8 cellular contexts compared by ENCODE assay signal in the genomic region with DNA sequence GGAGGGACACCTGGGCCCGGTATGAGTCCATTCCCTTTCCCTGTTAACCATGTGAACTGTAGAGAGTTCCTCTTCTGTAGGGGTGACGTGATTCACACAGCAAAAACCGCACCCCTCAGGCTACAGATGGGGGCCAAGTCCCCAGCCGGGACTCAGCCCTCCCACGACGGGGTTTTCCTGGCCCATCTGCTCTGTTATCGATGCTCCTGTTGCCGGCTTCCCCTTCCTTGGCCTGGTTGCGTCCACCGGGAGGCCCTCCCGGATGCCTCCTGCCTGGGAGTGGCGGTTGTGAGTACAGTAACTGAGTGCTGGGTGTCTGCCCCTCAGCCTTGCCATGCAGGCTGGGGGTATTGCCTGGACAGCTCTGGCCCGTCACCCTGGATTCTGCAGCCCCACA. TPM values are rescaled to one million over a fixed set of nuclear protein-coding genes. Genes with fewer than 3 reads are reported as not detected.
A peak's percentile ranks its signal among the peaks of the same experiment; 100 is the strongest.
DNase-seq lines count a peak whose midpoint lies in the region; ATAC-seq and TF ChIP-seq lines count a peak whose summit lies in the region.

No MANE protein-coding gene starts in this region.

- intact Hi-C loops in uterus (cut with DNase I; ENCODE audit: low total_unique reads) = loop anchor here (5.0 kb wide), 1 partner anchor 280 kb away; a partner anchor contains a TSS

- peak overlapping the region; percentile 78 for H3K4me2 ChIP-seq in osteoblast (ENCODE audit: insufficient read depth, low read length)

- peaks cover 21% of the 10 kb centered on the region for H3K27me3 Mint-ChIP-seq in WTC11 (ENCODE audit: low read depth)

- H4K20me1 ChIP-seq in osteoblast (ENCODE audit: insufficient read depth, low read length) = peaks cover 32% of the 10 kb centered on the region

- H3K27ac Mint-ChIP-seq in WTC11 = no peak overlapping the region

- peak; percentile 35 for DNase-seq in AG08396 (ENCODE audit: low spot score)
- peak; percentile 72 for DNase-seq in GM19240 (ENCODE audit: insufficient read length, low spot score)
- DNase-seq in WTC11 (ENCODE audit: low spot score) = no peak
- DNase-seq in epithelial cell of prostate (ENCODE audit: low read depth, low spot score) = no peak
- no peak for DNase-seq in osteoblast (ENCODE audit: insufficient read length, low spot score, missing footprints)
- no peak for DNase-seq in uterus
- no peak for DNase-seq in epidermal melanocyte (ENCODE audit: insufficient read length, low spot score)

- H3K4me1 ChIP-seq in osteoblast (ENCODE audit: insufficient read depth, low read length) (peaks cover 23% of the 10 kb centered on the region), uterus (peaks cover 0 to 6% of the 10 kb centered on the region in 2 donors)

- H3K9me3 Mint-ChIP-seq in WTC11 = no peaks in the 10 kb centered on the region; the same call in 1 of the 2 replicates

- TF ChIP-seq CTCF in WTC11 (IDR thresholded peaks at IDR 0.05) (no peak), osteoblast (IDR thresholded peaks at IDR 0.05; ENCODE audit: extremely low read depth, low read depth, low read length) (no peak), uterus (IDR thresholded peaks at IDR 0.05) (no peak)

- H3K79me2 ChIP-seq in osteoblast (ENCODE audit: insufficient read depth, low read length) = peaks cover 36% of the 10 kb centered on the region

- H3K36me3 ChIP-seq in osteoblast (ENCODE audit: insufficient read depth, low read length) = no peaks in the 10 kb centered on the region
- no peaks in the 10 kb centered on the region for H3K36me3 ChIP-seq in uterus

- CTCF ChIA-PET in WTC11 (lab: Charles Lee) = interaction anchor here (1.0 to 5.0 kb wide), 27 partner anchors 10 to 565 kb away, joined by 3 to 34 read pairs (median 4); no protein-coding TSS in a partner anchor

- peak overlapping the region; percentile 81 for H2AFZ ChIP-seq in osteoblast (ENCODE audit: low read length)

- no peaks in the 10 kb centered on the region for H3K9me3 ChIP-seq in osteoblast (ENCODE audit: low read depth, low read length)
- H3K9me3 ChIP-seq in uterus = no peaks in the 10 kb centered on the region

- H3K27me3 ChIP-seq in osteoblast (ENCODE audit: insufficient read depth, low read length) (no peaks in the 10 kb centered on the region), uterus (no peaks in the 10 kb centered on the region)

- POLR2A ChIA-PET in WTC11 (lab: Charles Lee) = interaction anchor here (1.1 to 1.2 kb wide), 2 partner anchors 230 to 310 kb away, joined by 3 read pairs; no protein-coding TSS in a partner anchor

- peaks cover 9% of the 10 kb centered on the region for H3K4me1 Mint-ChIP-seq in WTC11

- peak overlapping the region; percentile 21 for H3K27ac ChIP-seq in epithelial cell of prostate
- peak overlapping the region; percentile 63 for H3K27ac ChIP-seq in osteoblast (ENCODE audit: low read depth, low read length)
- H3K27ac ChIP-seq in uterus = peak overlapping the region; percentile 61 to 80

- TF ChIP-seq POLR2A in uterus (IDR thresholded peaks at IDR 0.05) = no peak

- peak overlapping the region; percentile 73 for H3K4me3 Mint-ChIP-seq in WTC11

- peak; percentile 24 for ATAC-seq in HG03354 (IDR thresholded peaks at IDR 0.05; ENCODE audit: poor library complexity, severe bottlenecking, unreplicated experiment)
- peak; percentile 42 for ATAC-seq in WTC11

- H3K4me3 ChIP-seq in osteoblast (ENCODE audit: insufficient read depth, low read length) (peak overlapping the region; percentile 70), uterus (peak overlapping the region; percentile 43 to 52)

- no peaks in the 10 kb centered on the region for H3K36me3 Mint-ChIP-seq in WTC11

TF ChIP-seq in WTC11, 78 proteins besides CTCF, POLR2A, EP300 and RAD21:
- TF ChIP-seq CREB1 (CRISPR knock-in tag; IDR thresholded peaks at IDR 0.05) (no peak), CREM (CRISPR knock-in tag; IDR thresholded peaks at IDR 0.05) (no peak), ZNF138 (CRISPR knock-in tag; conservative IDR thresholded peaks at IDR 0.05) (no peak), ZNF121 (CRISPR knock-in tag; IDR thresholded peaks at IDR 0.05) (no peak), NFATC4 (CRISPR knock-in tag; IDR thresholded peaks at IDR 0.05) (no peak), NR3C1 (CRISPR knock-in tag; conservative IDR thresholded peaks at IDR 0.05; ENCODE audit: low read depth) (no peak), IRF2 (CRISPR knock-in tag; IDR thresholded peaks at IDR 0.05; ENCODE audit: borderline replicate concordance, low read depth) (no peak), ZNF671 (CRISPR knock-in tag; IDR thresholded peaks at IDR 0.05) (no peak), FOXJ3 (CRISPR knock-in tag; IDR thresholded peaks at IDR 0.05; ENCODE audit: borderline replicate concordance) (no peak), ESRRA (CRISPR knock-in tag; IDR thresholded peaks at IDR 0.05; ENCODE audit: borderline replicate concordance) (no peak)
- TF ChIP-seq, protein P1, sequence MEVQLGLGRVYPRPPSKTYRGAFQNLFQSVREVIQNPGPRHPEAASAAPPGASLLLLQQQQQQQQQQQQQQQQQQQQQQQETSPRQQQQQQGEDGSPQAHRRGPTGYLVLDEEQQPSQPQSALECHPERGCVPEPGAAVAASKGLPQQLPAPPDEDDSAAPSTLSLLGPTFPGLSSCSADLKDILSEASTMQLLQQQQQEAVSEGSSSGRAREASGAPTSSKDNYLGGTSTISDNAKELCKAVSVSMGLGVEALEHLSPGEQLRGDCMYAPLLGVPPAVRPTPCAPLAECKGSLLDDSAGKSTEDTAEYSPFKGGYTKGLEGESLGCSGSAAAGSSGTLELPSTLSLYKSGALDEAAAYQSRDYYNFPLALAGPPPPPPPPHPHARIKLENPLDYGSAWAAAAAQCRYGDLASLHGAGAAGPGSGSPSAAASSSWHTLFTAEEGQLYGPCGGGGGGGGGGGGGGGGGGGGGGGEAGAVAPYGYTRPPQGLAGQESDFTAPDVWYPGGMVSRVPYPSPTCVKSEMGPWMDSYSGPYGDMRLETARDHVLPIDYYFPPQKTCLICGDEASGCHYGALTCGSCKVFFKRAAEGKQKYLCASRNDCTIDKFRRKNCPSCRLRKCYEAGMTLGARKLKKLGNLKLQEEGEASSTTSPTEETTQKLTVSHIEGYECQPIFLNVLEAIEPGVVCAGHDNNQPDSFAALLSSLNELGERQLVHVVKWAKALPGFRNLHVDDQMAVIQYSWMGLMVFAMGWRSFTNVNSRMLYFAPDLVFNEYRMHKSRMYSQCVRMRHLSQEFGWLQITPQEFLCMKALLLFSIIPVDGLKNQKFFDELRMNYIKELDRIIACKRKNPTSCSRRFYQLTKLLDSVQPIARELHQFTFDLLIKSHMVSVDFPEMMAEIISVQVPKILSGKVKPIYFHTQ (CRISPR knock-in tag; IDR thresholded peaks at IDR 0.05) = no peak
- TF ChIP-seq, protein P2, sequence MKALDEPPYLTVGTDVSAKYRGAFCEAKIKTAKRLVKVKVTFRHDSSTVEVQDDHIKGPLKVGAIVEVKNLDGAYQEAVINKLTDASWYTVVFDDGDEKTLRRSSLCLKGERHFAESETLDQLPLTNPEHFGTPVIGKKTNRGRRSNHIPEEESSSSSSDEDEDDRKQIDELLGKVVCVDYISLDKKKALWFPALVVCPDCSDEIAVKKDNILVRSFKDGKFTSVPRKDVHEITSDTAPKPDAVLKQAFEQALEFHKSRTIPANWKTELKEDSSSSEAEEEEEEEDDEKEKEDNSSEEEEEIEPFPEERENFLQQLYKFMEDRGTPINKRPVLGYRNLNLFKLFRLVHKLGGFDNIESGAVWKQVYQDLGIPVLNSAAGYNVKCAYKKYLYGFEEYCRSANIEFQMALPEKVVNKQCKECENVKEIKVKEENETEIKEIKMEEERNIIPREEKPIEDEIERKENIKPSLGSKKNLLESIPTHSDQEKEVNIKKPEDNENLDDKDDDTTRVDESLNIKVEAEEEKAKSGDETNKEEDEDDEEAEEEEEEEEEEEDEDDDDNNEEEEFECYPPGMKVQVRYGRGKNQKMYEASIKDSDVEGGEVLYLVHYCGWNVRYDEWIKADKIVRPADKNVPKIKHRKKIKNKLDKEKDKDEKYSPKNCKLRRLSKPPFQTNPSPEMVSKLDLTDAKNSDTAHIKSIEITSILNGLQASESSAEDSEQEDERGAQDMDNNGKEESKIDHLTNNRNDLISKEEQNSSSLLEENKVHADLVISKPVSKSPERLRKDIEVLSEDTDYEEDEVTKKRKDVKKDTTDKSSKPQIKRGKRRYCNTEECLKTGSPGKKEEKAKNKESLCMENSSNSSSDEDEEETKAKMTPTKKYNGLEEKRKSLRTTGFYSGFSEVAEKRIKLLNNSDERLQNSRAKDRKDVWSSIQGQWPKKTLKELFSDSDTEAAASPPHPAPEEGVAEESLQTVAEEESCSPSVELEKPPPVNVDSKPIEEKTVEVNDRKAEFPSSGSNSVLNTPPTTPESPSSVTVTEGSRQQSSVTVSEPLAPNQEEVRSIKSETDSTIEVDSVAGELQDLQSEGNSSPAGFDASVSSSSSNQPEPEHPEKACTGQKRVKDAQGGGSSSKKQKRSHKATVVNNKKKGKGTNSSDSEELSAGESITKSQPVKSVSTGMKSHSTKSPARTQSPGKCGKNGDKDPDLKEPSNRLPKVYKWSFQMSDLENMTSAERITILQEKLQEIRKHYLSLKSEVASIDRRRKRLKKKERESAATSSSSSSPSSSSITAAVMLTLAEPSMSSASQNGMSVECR (CRISPR knock-in tag; IDR thresholded peaks at IDR 0.05; ENCODE audit: borderline replicate concordance) = no peak
- TF ChIP-seq, protein P3, sequence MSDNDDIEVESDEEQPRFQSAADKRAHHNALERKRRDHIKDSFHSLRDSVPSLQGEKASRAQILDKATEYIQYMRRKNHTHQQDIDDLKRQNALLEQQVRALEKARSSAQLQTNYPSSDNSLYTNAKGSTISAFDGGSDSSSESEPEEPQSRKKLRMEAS (CRISPR knock-in tag; IDR thresholded peaks at IDR 0.05) = no peak

RNA-seq across cellular contexts. Expression of a gene that starts 0.8 kb away (rescaled TPM):
- total RNA-seq in WTC11 (2021) (53.0 to 55.0 TPM (median 53.8 TPM) in 3 replicates), osteoblast (91.3 and 107 TPM in 2 replicates), uterus (10 to 100 TPM in 3 of 4 donors, 1 to 10 TPM in 1; 6.7 to 38.2 (median 16.9) TPM)

Comparison
In these comparisons a context has a peak if more than half of its experiments do, and no peak if none do; other contexts are left out.
1. DNase-seq: peak in AG08396 (single experiment) and GM19240 (single experiment); none in WTC11 (single experiment), epithelial cell of prostate (single experiment), osteoblast (single experiment), uterus (0 of 2) and epidermal melanocyte (single experiment).
2. Peak in every context shown above with its lines, with median percentiles within 50 percentile points of each other: H3K27ac ChIP-seq.